ENCODE assay signal across 10 cellular contexts in the genomic region with DNA sequence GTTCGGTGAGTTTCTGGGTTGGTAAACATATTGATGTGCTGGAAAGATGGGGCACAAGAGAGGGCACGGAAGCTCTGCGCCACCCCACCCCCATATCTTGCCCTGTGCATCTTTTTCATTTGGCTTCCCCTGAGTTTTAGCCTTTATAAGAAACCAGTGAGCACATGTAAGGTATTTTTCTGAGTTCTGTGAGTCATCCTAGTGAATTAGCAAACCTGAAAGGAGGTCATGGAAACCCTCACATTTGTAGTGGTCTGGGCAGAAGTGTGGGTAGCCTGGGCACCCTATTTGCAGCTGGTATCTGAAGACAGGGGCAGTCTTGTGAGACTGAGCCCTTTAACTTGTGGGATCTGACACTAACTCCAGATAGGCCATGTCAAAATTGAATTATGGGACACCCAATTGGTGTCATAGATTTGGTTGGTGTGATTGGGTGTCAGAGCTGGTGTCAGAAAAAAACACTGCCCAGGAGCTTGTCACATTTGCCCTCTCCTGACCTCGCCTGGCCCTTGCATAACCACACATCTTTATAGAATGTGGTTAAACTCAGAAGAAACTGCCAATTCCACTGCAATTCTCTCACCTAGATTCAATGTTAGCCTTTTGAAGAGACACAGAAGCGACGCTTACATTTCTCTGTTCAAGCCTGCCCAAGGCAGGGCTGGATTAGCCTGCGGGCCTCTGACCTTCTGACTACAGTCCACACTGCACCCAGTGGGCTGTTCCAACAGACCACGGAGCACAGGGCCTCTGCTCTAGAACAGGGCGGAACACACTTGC. TPM values are rescaled to one million over a fixed set of nuclear protein-coding genes. Genes with fewer than 3 reads are reported as not detected.
DNase-seq lines count a peak whose midpoint lies in the region; ATAC-seq, FAIRE-seq and TF ChIP-seq lines count a peak whose summit lies in the region.
"Had no signal": no experiment of that assay in that cellular context is flagged by ENCODE, and none has a peak within 500 bp of the region (broad histone marks: within the 10 kb centered on the region; RNA-seq: fewer than 3 reads in every experiment).

No MANE protein-coding gene starts in this region.

- peak; percentile 71 for ATAC-seq in activated CD8-positive, alpha-beta memory T cell treated with anti-CD3 and anti-CD28 coated beads, Interleukin-2, amount 10 ng/mL, durations not matched to agents 7 days and 5 days

- TF ChIP-seq CTCF in mesothelial cell of epicardium (IDR thresholded peaks at IDR 0.05; ENCODE audit: unreplicated experiment), result no peak

- DNase-seq in stimulated activated naive CD4-positive, alpha-beta T cell treated with Interleukin-2 at 50 U/mL for 16 hours (lab: John Stamatoyannopoulos, UW), result peak; percentile 82
- no peak for DNase-seq in stimulated activated naive CD4-positive, alpha-beta T cell (lab: John Stamatoyannopoulos, UW)
- DNase-seq in activated CD8-positive, alpha-beta memory T cell treated with anti-CD3 and anti-CD28 coated beads, Interleukin-2, amount 10 ng/mL, durations not matched to agents 7 days and 5 days, result peak; percentile 77
- no peak for DNase-seq in mesothelial cell of epicardium (ENCODE audit: low spot score in 2 of 2, unreplicated experiment in 2 of 2)
- no peak for DNase-seq in HTR-8/SVneo (ENCODE audit: insufficient read length, low spot score)
- DNase-seq in pons (ENCODE audit: low spot score), result no peak
- no peak for DNase-seq in NCI-H1105 (lab: John Stamatoyannopoulos, UW)
- DNase-seq in epidermal melanocyte (ENCODE audit: insufficient read length, low spot score), result no peak
- DNase-seq: H9, Peyer's patch had no signal

- H3K27ac Mint-ChIP-seq in activated CD8-positive, alpha-beta memory T cell treated with anti-CD3 and anti-CD28 coated beads, Interleukin-2, amount 10 ng/mL, durations not matched to agents 7 days and 5 days, result peak overlapping the region; percentile 94
- peak overlapping the region; percentile 21 for H3K27ac Mint-ChIP-seq in mesothelial cell of epicardium
- H3K27ac Mint-ChIP-seq: H9 had no signal

- no peak for FAIRE-seq in HTR-8/SVneo (lab: Jason Lieb, UNC)

- CTCF ChIA-PET in activated CD8-positive, alpha-beta memory T cell treated with anti-CD3 and anti-CD28 coated beads, Interleukin-2, amount 10 ng/mL, durations not matched to agents 7 days and 5 days (lab: Charles Lee), result interaction anchor here (1.0 to 5.6 kb wide), 9 partner anchors 9 to 80 kb away, joined by 3 to 70 read pairs (median 6); partner anchors contain the start of genes GALM and HNRNPLL

- H3K36me3 Mint-ChIP-seq in activated CD8-positive, alpha-beta memory T cell treated with anti-CD3 and anti-CD28 coated beads, Interleukin-2, amount 10 ng/mL, durations not matched to agents 7 days and 5 days, result peaks cover 12% of the 10 kb centered on the region
- no peaks in the 10 kb centered on the region for H3K36me3 Mint-ChIP-seq in mesothelial cell of epicardium

- no peaks in the 10 kb centered on the region for H3K9me3 Mint-ChIP-seq in activated CD8-positive, alpha-beta memory T cell treated with anti-CD3 and anti-CD28 coated beads, Interleukin-2, amount 10 ng/mL, durations not matched to agents 7 days and 5 days (ENCODE audit: low read depth)
- no peaks in the 10 kb centered on the region for H3K9me3 Mint-ChIP-seq in mesothelial cell of epicardium
- H3K9me3 Mint-ChIP-seq: H9 had no signal

- no peaks in the 10 kb centered on the region for H3K27me3 Mint-ChIP-seq in activated CD8-positive, alpha-beta memory T cell treated with anti-CD3 and anti-CD28 coated beads, Interleukin-2, amount 10 ng/mL, durations not matched to agents 7 days and 5 days
- H3K27me3 Mint-ChIP-seq in mesothelial cell of epicardium (ENCODE audit: low read depth), result no peaks in the 10 kb centered on the region

- H3K4me1 Mint-ChIP-seq in activated CD8-positive, alpha-beta memory T cell treated with anti-CD3 and anti-CD28 coated beads, Interleukin-2, amount 10 ng/mL, durations not matched to agents 7 days and 5 days, result peaks cover 69% of the 10 kb centered on the region
- H3K4me1 Mint-ChIP-seq in mesothelial cell of epicardium, result peaks cover 5% of the 10 kb centered on the region
- H3K4me1 Mint-ChIP-seq: H9 had no signal

- peak overlapping the region; percentile 55 for H3K4me3 Mint-ChIP-seq in activated CD8-positive, alpha-beta memory T cell treated with anti-CD3 and anti-CD28 coated beads, Interleukin-2, amount 10 ng/mL, durations not matched to agents 7 days and 5 days
- H3K4me3 Mint-ChIP-seq in mesothelial cell of epicardium, result no peak overlapping the region
- H3K4me3 Mint-ChIP-seq: H9 had no signal

RNA-seq across cellular contexts. Expression of gene GALM, which starts 12.0 kb away (rescaled TPM):
- 10 to 100 TPM; 67.1 to 86.0 TPM for total RNA-seq in activated CD8-positive, alpha-beta memory T cell treated with anti-CD3 and anti-CD28 coated beads, Interleukin-2, amount 10 ng/mL, durations not matched to agents 7 days and 5 days
- total RNA-seq in mesothelial cell of epicardium, result 17.0 to 18.2 TPM (median 17.6 TPM) in 3 replicates

RNA-seq across cellular contexts. Expression of gene HNRNPLL, which starts 51.2 kb away (rescaled TPM):
- total RNA-seq in activated CD8-positive, alpha-beta memory T cell treated with anti-CD3 and anti-CD28 coated beads, Interleukin-2, amount 10 ng/mL, durations not matched to agents 7 days and 5 days, result 100 to 1,000 TPM in 1 of 2 experiments, 10 to 100 TPM in 1; 88.8 to 106 TPM
- total RNA-seq in mesothelial cell of epicardium, result 73.9 to 84.8 TPM (median 80.7 TPM) in 3 replicates

Comparison
In these comparisons a context has a peak if more than half of its experiments do, and no peak if none do; other contexts are left out.
1. DNase-seq: peak in stimulated activated naive CD4-positive, alpha-beta T cell treated with Interleukin-2 at 50 U/mL for 16 hours (single experiment) and activated CD8-positive, alpha-beta memory T cell treated with anti-CD3 and anti-CD28 coated beads, Interleukin-2, amount 10 ng/mL, durations not matched to agents 7 days and 5 days (single experiment); none in stimulated activated naive CD4-positive, alpha-beta T cell (0 of 6), mesothelial cell of epicardium (0 of 2), HTR-8/SVneo (single experiment), pons (single experiment), NCI-H1105 (single experiment) and epidermal melanocyte (single experiment).